Comparison of ENCODE assay signal across 13 cellular contexts in the genomic region with DNA sequence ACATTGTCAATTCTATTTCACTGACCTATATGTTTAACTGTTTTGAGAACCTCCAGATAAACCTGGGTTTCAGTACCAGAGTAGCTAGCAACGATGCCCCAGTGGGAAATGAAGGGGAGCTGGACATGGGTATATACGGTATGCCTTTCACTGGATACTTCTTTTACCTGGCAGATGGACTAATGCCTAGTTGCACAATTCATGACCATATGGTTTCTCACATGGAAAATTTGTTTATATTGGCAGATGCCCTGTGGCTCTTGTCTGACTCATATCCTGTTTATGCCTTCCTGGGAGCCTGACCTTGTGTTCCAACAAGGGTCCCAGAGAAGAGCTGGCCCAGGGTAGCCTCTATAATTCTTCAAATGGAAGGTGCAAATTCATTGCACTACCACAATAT.
DNase-seq lines count a peak whose midpoint lies in the region; ATAC-seq, FAIRE-seq and TF ChIP-seq lines count a peak whose summit lies in the region.
"Had no signal": no experiment of that assay in that cellular context is flagged by ENCODE, and none has a peak within 500 bp of the region (broad histone marks: within the 10 kb centered on the region; RNA-seq: fewer than 3 reads in every experiment).

No MANE protein-coding gene starts in this region.

- TF ChIP-seq CTCF in cardiac fibroblast (IDR thresholded peaks at IDR 0.05; ENCODE audit: low read depth, low read length) = no peak
- TF ChIP-seq CTCF in D721Med (IDR thresholded peaks at IDR 0.05; ENCODE audit: insufficient read depth, missing control alignments) = no peak

- no peak for ATAC-seq in HG03342 (IDR thresholded peaks at IDR 0.05; ENCODE audit: unreplicated experiment)
- no peak for ATAC-seq in left cardiac atrium
- ATAC-seq: K562; stimulated activated memory B cell treated with anti-CD40 and anti-IgM and Interleukin-4, amounts not matched to agents 10 μg/mL and 1 μg/mL and 100 μg/mL, for 72 hours had no signal

- DNase-seq in H4 (ENCODE audit: low spot score) (peak; percentile 87), NCI-H524 (lab: John Stamatoyannopoulos, UW) (peak; percentile 79 to 93), cardiac fibroblast (ENCODE audit: low read depth in 2 of 2) (peak; percentile 69 to 88), lung microvascular endothelial cell (ENCODE audit: low read depth in 2 of 2) (peak; percentile 17), AML-193 (lab: John Stamatoyannopoulos, UW) (no peak), left cardiac atrium (no peak), D721Med (ENCODE audit: insufficient read length, low spot score) (no peak)
- DNase-seq: CD4-positive, alpha-beta T cell; esophagus squamous epithelium had no signal

- H3K4me3 ChIP-seq in cardiac fibroblast (replicated peaks in 1 of 2; ENCODE audit: low read depth in 2 of 2, low read length in 2 of 2) = no peak overlapping the region
- H3K4me3 ChIP-seq: esophagus squamous epithelium, HAP-1, K562 had no signal

- FAIRE-seq in D721Med (lab: Jason Lieb, UNC) = no peak
- FAIRE-seq: K562 had no signal

- intact Hi-C loops in left cardiac atrium (cut with DNase I) = no loop called here

Comparison
In these comparisons a context has a peak if more than half of its experiments do, and no peak if none do; other contexts are left out.
1. DNase-seq: peak in H4 (single experiment), NCI-H524 (2 of 2), cardiac fibroblast (2 of 2) and lung microvascular endothelial cell (2 of 2); none in AML-193 (0 of 2), left cardiac atrium (single experiment) and D721Med (single experiment).